In the genomic region with DNA sequence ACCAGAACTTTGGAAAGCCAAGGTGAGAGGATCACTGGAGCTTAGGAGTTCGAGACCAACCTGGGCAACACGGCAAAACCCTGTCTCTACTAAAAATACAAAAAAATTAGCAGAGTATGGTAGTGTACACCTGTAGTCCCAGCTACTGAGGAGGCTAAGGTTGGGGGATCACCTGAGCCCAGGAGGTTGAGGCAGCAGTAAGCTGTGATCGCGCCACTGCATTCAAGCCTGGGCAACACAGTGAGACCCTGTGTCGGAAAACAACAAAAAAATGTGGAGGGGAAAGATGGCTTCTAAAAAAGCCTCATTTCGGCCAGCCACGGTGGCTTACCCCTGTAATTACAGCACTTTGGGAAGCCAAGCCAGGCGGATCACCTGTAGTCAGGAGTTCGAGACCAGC, we compare ENCODE assay signal across 1 cellular context.
TF ChIP-seq lines count a peak whose summit lies in the region.

No MANE protein-coding gene starts in this region.

TF ChIP-seq in IMR-90, 13 proteins besides CTCF, POLR2A, EP300 and RAD21:
- TF ChIP-seq RCOR1 (IDR thresholded peaks at IDR 0.05; ENCODE audit: insufficient replicate concordance, low read length) = no peak
- TF ChIP-seq, protein P1, sequence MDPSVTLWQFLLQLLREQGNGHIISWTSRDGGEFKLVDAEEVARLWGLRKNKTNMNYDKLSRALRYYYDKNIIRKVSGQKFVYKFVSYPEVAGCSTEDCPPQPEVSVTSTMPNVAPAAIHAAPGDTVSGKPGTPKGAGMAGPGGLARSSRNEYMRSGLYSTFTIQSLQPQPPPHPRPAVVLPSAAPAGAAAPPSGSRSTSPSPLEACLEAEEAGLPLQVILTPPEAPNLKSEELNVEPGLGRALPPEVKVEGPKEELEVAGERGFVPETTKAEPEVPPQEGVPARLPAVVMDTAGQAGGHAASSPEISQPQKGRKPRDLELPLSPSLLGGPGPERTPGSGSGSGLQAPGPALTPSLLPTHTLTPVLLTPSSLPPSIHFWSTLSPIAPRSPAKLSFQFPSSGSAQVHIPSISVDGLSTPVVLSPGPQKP (IDR thresholded peaks at IDR 0.05; ENCODE audit: borderline replicate concordance, low read depth, low read length) = no peak
- TF ChIP-seq SMC3 (IDR thresholded peaks at IDR 0.05; ENCODE audit: low read depth, low read length) = no peak
- TF ChIP-seq CHD1 (IDR thresholded peaks at IDR 0.05; ENCODE audit: low read depth, low read length) = no peak
- TF ChIP-seq MAZ (IDR thresholded peaks at IDR 0.05; ENCODE audit: borderline replicate concordance, low read depth, low read length) = no peak
- TF ChIP-seq, protein P2, sequence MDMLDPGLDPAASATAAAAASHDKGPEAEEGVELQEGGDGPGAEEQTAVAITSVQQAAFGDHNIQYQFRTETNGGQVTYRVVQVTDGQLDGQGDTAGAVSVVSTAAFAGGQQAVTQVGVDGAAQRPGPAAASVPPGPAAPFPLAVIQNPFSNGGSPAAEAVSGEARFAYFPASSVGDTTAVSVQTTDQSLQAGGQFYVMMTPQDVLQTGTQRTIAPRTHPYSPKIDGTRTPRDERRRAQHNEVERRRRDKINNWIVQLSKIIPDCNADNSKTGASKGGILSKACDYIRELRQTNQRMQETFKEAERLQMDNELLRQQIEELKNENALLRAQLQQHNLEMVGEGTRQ (IDR thresholded peaks at IDR 0.05; ENCODE audit: low read depth, low read length) = no peak
- no peak for TF ChIP-seq RFX5 (IDR thresholded peaks at IDR 0.05; ENCODE audit: low read depth, low read length)
- TF ChIP-seq BHLHE40 (IDR thresholded peaks at IDR 0.05; ENCODE audit: low read depth, low read length) = no peak
- TF ChIP-seq MXI1 (IDR thresholded peaks at IDR 0.05; ENCODE audit: borderline replicate concordance, low read depth, low read length) = no peak
- TF ChIP-seq NFE2L2 (IDR thresholded peaks at IDR 0.05; ENCODE audit: low read depth, low read length) = no peak
- TF ChIP-seq MAFK (IDR thresholded peaks at IDR 0.05; ENCODE audit: low read depth, low read length) = no peak
- no peak for TF ChIP-seq CEBPB (IDR thresholded peaks at IDR 0.05; ENCODE audit: low read depth, low read length)
- TF ChIP-seq FOS (IDR thresholded peaks at IDR 0.05; ENCODE audit: low read depth, low read length) = no peak
